ENCODE assay signal across 8 cellular contexts in genomic region chr6:3749991-3750323, GRCh38. TPM values are rescaled to one million over a fixed set of nuclear protein-coding genes. Genes with fewer than 3 reads are reported as not detected.
A peak's percentile ranks its signal among the peaks of the same experiment; 100 is the strongest.
DNase-seq lines count a peak whose midpoint lies in the region; ATAC-seq and TF ChIP-seq lines count a peak whose summit lies in the region.

No MANE protein-coding gene starts in this region.

- H3K27ac ChIP-seq in WERI-Rb-1 (no peak overlapping the region), prostate gland (peak overlapping the region; percentile 94 to 97)

- H3K36me3 ChIP-seq in WERI-Rb-1 (no peaks in the 10 kb centered on the region; the same call in 1 of the 2 replicates), prostate gland (no peaks in the 10 kb centered on the region)

- H3K27me3 ChIP-seq in WERI-Rb-1 (ENCODE audit: insufficient read depth, low read depth, severe bottlenecking) (peaks cover 6% of the 10 kb centered on the region), prostate gland (replicated peaks; ENCODE audit: insufficient read depth) (no peaks in the 10 kb centered on the region)

- H3K9me3 ChIP-seq in WERI-Rb-1 (ENCODE audit: severe bottlenecking) (no peaks in the 10 kb centered on the region), prostate gland (no peaks in the 10 kb centered on the region)

- in situ Hi-C loops in GM13976 (cut with MboI; ENCODE audit: low sequenced_read_pairs, unreplicated experiment) = loop anchor here (25.0 kb wide), 1 partner anchor 412 kb away; no protein-coding TSS in a partner anchor

- peak; percentile 40 for DNase-seq in GM13976 (ENCODE audit: low spot score)
- no peak for DNase-seq in WERI-Rb-1
- peak; percentile 86 for DNase-seq in glomerular visceral epithelial cell (ENCODE audit: extremely low spot score)
- peak; percentile 38 for DNase-seq in prostate gland (ENCODE audit: low spot score)
- DNase-seq in NCI-H1105 (lab: John Stamatoyannopoulos, UW) = no peak
- no peak for DNase-seq in NK-92 treated with Interleukin-12 subunit alpha and Interleukin-12 subunit beta, amount 100 ng/mL, for 24 hours (lab: John Stamatoyannopoulos, UW)
- DNase-seq in activated CD8-positive, alpha-beta memory T cell treated with anti-CD3 and anti-CD28 coated beads, Interleukin-2, amount 50 U/mL, for 4 hours = no peak

- peaks cover 12% of the 10 kb centered on the region for H3K4me1 ChIP-seq in prostate gland (replicated peaks)

- peak overlapping the region; percentile 62; the same call in 1 of the 2 replicates for H3K4me3 ChIP-seq in WERI-Rb-1 (ENCODE audit: low read depth, low read length)
- peak overlapping the region; percentile 60 to 79 for H3K4me3 ChIP-seq in prostate gland

- TF ChIP-seq POLR2A in prostate gland (IDR thresholded peaks at IDR 0.05) = peak; percentile 24

- WGBS in prostate gland = 18% methylated on average over 7 of the region's 7 CpGs

- TF ChIP-seq CTCF in GM13976 (IDR thresholded peaks at IDR 0.05; ENCODE audit: borderline replicate concordance, control extremely low read depth, extremely low read depth, insufficient read depth, missing control alignments) (no peak), WERI-Rb-1 (IDR thresholded peaks at IDR 0.05; ENCODE audit: low read depth, low read length) (no peak), prostate gland (IDR thresholded peaks at IDR 0.05) (no peak)

- intact Hi-C loops in prostate gland (cut with DNase I) = loop anchor here (2.0 to 10.0 kb wide), 4 partner anchors 75 to 385 kb away; partner anchors contain the start of genes ECI2 and FAM50B

- ATAC-seq in HG02981 (IDR thresholded peaks at IDR 0.05; ENCODE audit: unreplicated experiment) = no peak

RNA-seq across cellular contexts. Expression of gene PXDC1, which starts 1.6 kb away (rescaled TPM):
- total RNA-seq in prostate gland = 10 to 100 TPM; 40.5 to 59.5 TPM

Comparison
In these comparisons a context has a peak if more than half of its experiments do, and no peak if none do; other contexts are left out.
1. DNase-seq: peak in GM13976 (single experiment), glomerular visceral epithelial cell (single experiment) and prostate gland (single experiment); none in WERI-Rb-1 (single experiment), NCI-H1105 (single experiment), NK-92 treated with Interleukin-12 subunit alpha and Interleukin-12 subunit beta, amount 100 ng/mL, for 24 hours (single experiment) and activated CD8-positive, alpha-beta memory T cell treated with anti-CD3 and anti-CD28 coated beads, Interleukin-2, amount 50 U/mL, for 4 hours (single experiment).